Comparison of ENCODE assay signal across 26 cellular contexts in the genomic region with DNA sequence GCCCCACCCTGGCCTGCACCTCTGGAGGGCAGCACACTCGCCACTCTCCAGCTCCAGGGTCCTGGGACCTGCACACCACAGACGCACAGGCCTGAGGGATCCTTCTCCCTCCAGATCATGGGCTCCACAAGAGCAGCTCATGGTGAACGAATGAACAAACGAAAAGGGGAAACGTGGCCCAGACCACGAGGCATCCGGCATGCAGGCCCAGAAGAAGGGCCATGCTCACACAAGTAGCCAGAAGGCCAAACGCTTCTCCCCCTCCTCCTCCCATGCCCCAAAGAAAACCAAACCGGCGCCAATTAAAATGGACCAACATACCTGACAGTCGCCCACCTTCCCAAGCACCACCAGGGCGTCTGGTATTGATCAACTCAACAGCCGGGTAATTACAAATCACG. TPM values are rescaled to one million over a fixed set of nuclear protein-coding genes. Genes with fewer than 3 reads are reported as not detected.
A peak's percentile ranks its signal among the peaks of the same experiment; 100 is the strongest.
DNase-seq lines count a peak whose midpoint lies in the region; ATAC-seq and TF ChIP-seq lines count a peak whose summit lies in the region.
"Had no signal": no experiment of that assay in that cellular context is flagged by ENCODE, and none has a peak within 500 bp of the region (broad histone marks: within the 10 kb centered on the region; RNA-seq: fewer than 3 reads in every experiment).

No MANE protein-coding gene starts in this region.

- H3K9me3 ChIP-seq in BLaER1 treated with 17β-estradiol and CSF1 and Interleukin-3, amounts not matched to agents 10 nM and 100 nM (replicated peaks in 1 of 11), result no peaks in the 10 kb centered on the region
- no peaks in the 10 kb centered on the region for H3K9me3 ChIP-seq in H9 (ENCODE audit: control insufficient read depth, low read depth, low read length)
- H3K9me3 ChIP-seq: adrenal gland, esophagus squamous epithelium, ovary, Peyer's patch, vagina had no signal

- no peak overlapping the region for H2BK5ac ChIP-seq in H9 (ENCODE audit: insufficient read length, low read length)

- H2AK5ac ChIP-seq in H9 (ENCODE audit: insufficient read length, low read length), result no peak overlapping the region

- DNase-seq in H9, result no peak
- peak; percentile 29 for DNase-seq in left lobe of liver (ENCODE audit: low spot score)
- DNase-seq in sciatic nerve (ENCODE audit: low spot score), result peak; percentile 46
- no peak for DNase-seq in NCI-H2029 (lab: John Stamatoyannopoulos, UW)
- DNase-seq in NCI-H748 (lab: John Stamatoyannopoulos, UW; ENCODE audit: unreplicated experiment), result no peak
- DNase-seq: activated CD4-positive, alpha-beta T cell treated with anti-CD3 and anti-CD28 coated beads, Interleukin-2, amount 50 U/mL, for 4 hours; activated CD8-positive, alpha-beta memory T cell treated with anti-CD3 and anti-CD28 coated beads, Interleukin-2, amount 10 ng/mL, durations not matched to agents 7 days and 5 days; activated naive CD4-positive, alpha-beta T cell treated with anti-CD3 and anti-CD28 coated beads for 36 hours; cerebellar nuclear complex; COR-L47; esophagus squamous epithelium; NCI-H1436 treated with DMSO at 0.1 percent for 48 hours; NCI-H2107; NCI-H774; stimulated activated CD4-positive, alpha-beta T cell treated with anti-CD3 and anti-CD28 coated beads, Interleukin-1b, Interleukin-23, amount 100 ng/mL, for 48 hours; stimulated activated naive CD8-positive, alpha-beta T cell treated with anti-CD3 and anti-CD28 coated beads, Interleukin-15, Interleukin-2, amounts not matched to agents 100 U/mL and 50 U/mL, for 24 hours; T1000 had no signal

- TF ChIP-seq CTCF in H9 (conservative IDR thresholded peaks at IDR 0.05), result no peak

- no peaks in the 10 kb centered on the region; a peak in 1 of 5 replicates for H3K9me3 Mint-ChIP-seq in H9
- H3K9me3 Mint-ChIP-seq: activated naive CD4-positive, alpha-beta T cell treated with anti-CD3 and anti-CD28 coated beads for 36 hours; activated T-helper 1 cell treated with anti-CD3 and anti-CD28 coated beads, Interleukin-12 subunit alpha, Interleukin-12 subunit beta, Interleukin-2, Interleukin-4 antibody, amounts not matched to agents 30 ng/mL and 10 ng/mL and 1 ng/mL, durations not matched to agents 14 hours and 24 hours and 36 hours; nephron had no signal

- H3T11ph ChIP-seq in H9 (ENCODE audit: low read length), result no peak overlapping the region

- no peaks in the 10 kb centered on the region for H3K79me2 ChIP-seq in H9 (ENCODE audit: insufficient read depth, low read length)

- no peaks in the 10 kb centered on the region for H3K27me3 ChIP-seq in BLaER1 treated with 17β-estradiol and CSF1 and Interleukin-3, amounts not matched to agents 10 nM and 100 nM
- no peaks in the 10 kb centered on the region for H3K27me3 ChIP-seq in H9 (ENCODE audit: insufficient read depth, low read length)
- H3K27me3 ChIP-seq: adrenal gland, dorsolateral prefrontal cortex, esophagus squamous epithelium, ovary, Peyer's patch, vagina had no signal

- H2BK12ac ChIP-seq in H9 (ENCODE audit: insufficient read length, low read depth, low read length), result no peak overlapping the region

- no peak overlapping the region for H3K4me3 ChIP-seq in BLaER1 treated with 17β-estradiol and CSF1 and Interleukin-3, amounts not matched to agents 10 nM and 100 nM
- H3K4me3 ChIP-seq: adrenal gland, dorsolateral prefrontal cortex, esophagus squamous epithelium, ovary, Peyer's patch, vagina had no signal

- peaks cover 30 to 71% (median 55%) of the 10 kb centered on the region in 11 experiments for H3K36me3 ChIP-seq in BLaER1 treated with 17β-estradiol and CSF1 and Interleukin-3, amounts not matched to agents 10 nM and 100 nM
- H3K36me3 ChIP-seq: ovary had no signal

- no peaks in the 10 kb centered on the region for H3K79me1 ChIP-seq in H9 (ENCODE audit: insufficient read depth, low read depth, low read length, poor library complexity, severe bottlenecking)

- H2BK20ac ChIP-seq in H9 (ENCODE audit: low read depth, low read length, poor library complexity, severe bottlenecking), result no peak overlapping the region

- no peak overlapping the region for H3K4ac ChIP-seq in H9 (ENCODE audit: low read depth, low read length)

- no peak overlapping the region for H3K56ac ChIP-seq in H9 (ENCODE audit: insufficient read length, low read depth, low read length)

- H3K9ac ChIP-seq in BLaER1 treated with 17β-estradiol and CSF1 and Interleukin-3, amounts not matched to agents 10 nM and 100 nM, result peak overlapping the region in 3 of 11 experiments; percentile 16 to 47 (median 33); a peak in 3 of 22 replicates
- H3K9ac ChIP-seq in H9 (ENCODE audit: extremely low read depth, insufficient read length, low read length), result no peak overlapping the region

- no peak overlapping the region for H4K8ac ChIP-seq in H9 (replicated peaks; ENCODE audit: insufficient read length, low read depth, low read length)

- peaks cover 20 to 36% (median 32%) of the 10 kb centered on the region in 3 experiments for H3K36me3 Mint-ChIP-seq in H9 (ENCODE audit: insufficient read depth in 1 of 3, low read depth in 3 of 3)

- no peak overlapping the region for H2BK120ac ChIP-seq in H9 (ENCODE audit: low read depth, low read length, poor library complexity, severe bottlenecking)

- H3K4me2 ChIP-seq in BLaER1 treated with 17β-estradiol and CSF1 and Interleukin-3, amounts not matched to agents 10 nM and 100 nM, result peak overlapping the region; percentile 46 to 77 (median 73)
- H3K4me2 ChIP-seq in H9 (ENCODE audit: insufficient read depth, insufficient read length, low read length), result no peak overlapping the region

- ATAC-seq in left lobe of liver (no peak), sciatic nerve (no peak), HG03521 (IDR thresholded peaks at IDR 0.05; ENCODE audit: unreplicated experiment) (no peak)
- ATAC-seq: activated CD8-positive, alpha-beta memory T cell treated with anti-CD3 and anti-CD28 coated beads, Interleukin-2, amount 10 ng/mL, durations not matched to agents 7 days and 5 days; stimulated activated naive CD8-positive, alpha-beta T cell treated with anti-CD3 and anti-CD28 coated beads, Interleukin-15, Interleukin-2, amounts not matched to agents 100 U/mL and 50 U/mL, for 24 hours had no signal

- no peaks in the 10 kb centered on the region for H3K4me1 Mint-ChIP-seq in H9
- H3K4me1 Mint-ChIP-seq: activated CD8-positive, alpha-beta memory T cell treated with anti-CD3 and anti-CD28 coated beads, Interleukin-2, amount 10 ng/mL, durations not matched to agents 7 days and 5 days had no signal

- H3K4me3 Mint-ChIP-seq in H9, result no peak overlapping the region
- H3K4me3 Mint-ChIP-seq: activated CD8-positive, alpha-beta memory T cell treated with anti-CD3 and anti-CD28 coated beads, Interleukin-2, amount 10 ng/mL, durations not matched to agents 7 days and 5 days; activated naive CD4-positive, alpha-beta T cell treated with anti-CD3 and anti-CD28 coated beads for 36 hours; activated T-helper 1 cell treated with anti-CD3 and anti-CD28 coated beads, Interleukin-12 subunit alpha, Interleukin-12 subunit beta, Interleukin-2, Interleukin-4 antibody, amounts not matched to agents 30 ng/mL and 10 ng/mL and 1 ng/mL, durations not matched to agents 14 hours and 24 hours and 36 hours; nephron had no signal

- H3K23me2 ChIP-seq in H9 (ENCODE audit: insufficient read length, low read depth, low read length, poor library complexity, severe bottlenecking), result no peaks in the 10 kb centered on the region

- peaks cover 31 to 77% (median 62%) of the 10 kb centered on the region in 10 experiments for H3K4me1 ChIP-seq in BLaER1 treated with 17β-estradiol and CSF1 and Interleukin-3, amounts not matched to agents 10 nM and 100 nM
- no peaks in the 10 kb centered on the region for H3K4me1 ChIP-seq in H9 (ENCODE audit: insufficient read depth, low read length)
- H3K4me1 ChIP-seq: adrenal gland, esophagus squamous epithelium, Peyer's patch, vagina had no signal

- H4K5ac ChIP-seq in H9 (ENCODE audit: insufficient read length, low read depth, low read length), result no peak overlapping the region

- peak overlapping the region; percentile 16 to 90 (median 23); a peak in 2 of 7 replicates for H3K27ac Mint-ChIP-seq in H9
- H3K27ac Mint-ChIP-seq: activated CD8-positive, alpha-beta memory T cell treated with anti-CD3 and anti-CD28 coated beads, Interleukin-2, amount 10 ng/mL, durations not matched to agents 7 days and 5 days; activated naive CD4-positive, alpha-beta T cell treated with anti-CD3 and anti-CD28 coated beads for 36 hours; activated T-helper 1 cell treated with anti-CD3 and anti-CD28 coated beads, Interleukin-12 subunit alpha, Interleukin-12 subunit beta, Interleukin-2, Interleukin-4 antibody, amounts not matched to agents 30 ng/mL and 10 ng/mL and 1 ng/mL, durations not matched to agents 14 hours and 24 hours and 36 hours had no signal

- H4K91ac ChIP-seq in H9 (ENCODE audit: insufficient read length, low read depth, low read length), result no peak overlapping the region

- H3K23ac ChIP-seq in H9 (ENCODE audit: insufficient read length, low read depth, low read length), result no peak overlapping the region

- intact Hi-C loops in sciatic nerve (cut with DNase I), result no loop called here

- H3K14ac ChIP-seq in H9 (ENCODE audit: insufficient read depth, low read length), result no peak overlapping the region

- no CpG with 5 or more reads among the region's 14 CpGs for WGBS in H9 (ENCODE audit: extremely low coverage, insufficient read length, low lambda C conversion rate)

- no peak overlapping the region for H2BK15ac ChIP-seq in H9 (ENCODE audit: low read depth, low read length)

- no peak overlapping the region for H3K18ac ChIP-seq in H9 (ENCODE audit: insufficient read length, low read depth, low read length)

- no peaks in the 10 kb centered on the region for H3K27me3 Mint-ChIP-seq in H9 (ENCODE audit: low read depth)
- H3K27me3 Mint-ChIP-seq: activated CD8-positive, alpha-beta memory T cell treated with anti-CD3 and anti-CD28 coated beads, Interleukin-2, amount 10 ng/mL, durations not matched to agents 7 days and 5 days had no signal

- no peak overlapping the region for H2AFZ ChIP-seq in H9 (ENCODE audit: low read length)

- peaks cover 15 to 95% (median 72%) of the 10 kb centered on the region in 11 experiments; a peak in 20 of 22 replicates for H4K20me1 ChIP-seq in BLaER1 treated with 17β-estradiol and CSF1 and Interleukin-3, amounts not matched to agents 10 nM and 100 nM
- H4K20me1 ChIP-seq in H9 (ENCODE audit: control insufficient read depth, insufficient read depth, insufficient read length), result no peaks in the 10 kb centered on the region

- peak overlapping the region in 5 of 11 experiments; percentile 3 to 45 (median 23); a peak in 3 of 22 replicates for H3K27ac ChIP-seq in BLaER1 treated with 17β-estradiol and CSF1 and Interleukin-3, amounts not matched to agents 10 nM and 100 nM
- no peak overlapping the region for H3K27ac ChIP-seq in H9 (ENCODE audit: insufficient read length, low read depth, low read length)
- H3K27ac ChIP-seq: adrenal gland, esophagus squamous epithelium, Peyer's patch, vagina had no signal

RNA-seq across cellular contexts. Expression of gene MAD1L1, which starts 30.4 kb away (rescaled TPM):
- 37.4 and 39.0 TPM in 2 replicates for total RNA-seq in H9 (2021)
- total RNA-seq in left lobe of liver, result 24.9 TPM
- 42.1 TPM for total RNA-seq in sciatic nerve

RNA-seq across cellular contexts. Expression of gene MRM2, which starts 39.6 kb away (rescaled TPM):
- total RNA-seq in H9 (2021) (57.2 and 59.0 TPM in 2 replicates), left lobe of liver (12.2 TPM), sciatic nerve (12.9 TPM)

RNA-seq across cellular contexts. Expression of gene NUDT1, which starts 39.7 kb away (rescaled TPM):
- 80.3 and 84.7 TPM in 2 replicates for total RNA-seq in H9 (2021)
- total RNA-seq in left lobe of liver, result 2.2 TPM
- total RNA-seq in sciatic nerve, result 11.5 TPM

Comparison
In these comparisons a context has a peak if more than half of its experiments do, and no peak if none do; other contexts are left out.
1. DNase-seq: peak in left lobe of liver (single experiment) and sciatic nerve (single experiment); none in H9 (single experiment), NCI-H2029 (single experiment) and NCI-H748 (single experiment).